26 cellular contexts compared by ENCODE assay signal in genomic region chr2:225471492-225471891, GRCh38.
DNase-seq lines count a peak whose midpoint lies in the region; ATAC-seq and TF ChIP-seq lines count a peak whose summit lies in the region.
"Had no signal": no experiment of that assay in that cellular context is flagged by ENCODE, and none has a peak within 500 bp of the region (broad histone marks: within the 10 kb centered on the region; RNA-seq: fewer than 3 reads in every experiment).

No MANE protein-coding gene starts in this region.

- no peaks in the 10 kb centered on the region for H3K4me1 ChIP-seq in adrenal gland (replicated peaks in 1 of 2)
- H3K4me1 ChIP-seq: gastroesophageal sphincter had no signal

- no peak overlapping the region for H3K4me3 ChIP-seq in adrenal gland
- H3K4me3 ChIP-seq: BLaER1 treated with 17β-estradiol and CSF1 and Interleukin-3, amounts not matched to agents 10 nM and 100 nM; dorsolateral prefrontal cortex; gastroesophageal sphincter; skin epidermis had no signal

- no peaks in the 10 kb centered on the region for H3K9me3 ChIP-seq in adrenal gland (replicated peaks in 1 of 3)
- H3K9me3 ChIP-seq: BLaER1 treated with 17β-estradiol and CSF1 and Interleukin-3, amounts not matched to agents 10 nM and 100 nM; gastroesophageal sphincter had no signal

- peak; percentile 99 for ATAC-seq in left colon
- ATAC-seq: activated T-cell treated with anti-CD3 and anti-CD28 coated beads, Interleukin-2, amount 50 U/mL, for 4 hours; gastroesophageal sphincter; naive thymus-derived CD8-positive, alpha-beta T cell had no signal

- 63 to 75% (median 72%) methylated on average over 2 of the region's 2 CpGs for WGBS in adrenal gland, 4 donors

- intact Hi-C loops in left colon (cut with DNase I, micrococcal nuclease) (no loop called here), adrenal gland (cut with DNase I) (no loop called here)

- no peak overlapping the region for H3K27ac ChIP-seq in adrenal gland
- H3K27ac ChIP-seq: BLaER1 treated with 17β-estradiol and CSF1 and Interleukin-3, amounts not matched to agents 10 nM and 100 nM; brain microvascular endothelial cell; gastroesophageal sphincter; skin epidermis had no signal

- H3K27me3 ChIP-seq in adrenal gland = no peaks in the 10 kb centered on the region
- H3K27me3 ChIP-seq: BLaER1 treated with 17β-estradiol and CSF1 and Interleukin-3, amounts not matched to agents 10 nM and 100 nM; brain microvascular endothelial cell; dorsolateral prefrontal cortex; gastroesophageal sphincter had no signal

- TF ChIP-seq CTCF in adrenal gland (IDR thresholded peaks at IDR 0.05) = no peak

- no peaks in the 10 kb centered on the region for H3K36me3 ChIP-seq in adrenal gland (replicated peaks in 1 of 2)
- H3K36me3 ChIP-seq: BLaER1 treated with 17β-estradiol and CSF1 and Interleukin-3, amounts not matched to agents 10 nM and 100 nM; brain microvascular endothelial cell; gastroesophageal sphincter had no signal

- peak; percentile 79 for DNase-seq in DMS53 (lab: John Stamatoyannopoulos, UW)
- DNase-seq in OCI-M1 (lab: John Stamatoyannopoulos, UW) = peak; percentile 27
- no peak for DNase-seq in left colon
- peak; percentile 52 for DNase-seq in renal cortical epithelial cell (ENCODE audit: low read depth)
- DNase-seq in stimulated activated CD8-positive, alpha-beta memory T cell treated with anti-CD3 and anti-CD28 coated beads, Interleukin-4, amount 100 ng/mL, for 48 hours = no peak
- DNase-seq in adrenal gland = no peak
- DNase-seq in COR-L47 (lab: John Stamatoyannopoulos, UW) = no peak
- DNase-seq in stimulated activated CD4-positive, alpha-beta T cell treated with anti-CD3 and anti-CD28 coated beads, Interleukin-2, amount 100 ng/mL, for 48 hours = no peak
- DNase-seq: activated CD4-positive, alpha-beta T cell treated with anti-CD3 and anti-CD28 coated beads, Interleukin-2, amount 10 ng/mL, durations not matched to agents 7 days and 5 days; activated naive CD4-positive, alpha-beta T cell treated with Interleukin-2 at 50 U/mL for 16 hours; activated T-cell treated with anti-CD3 and anti-CD28 coated beads, Interleukin-2, amount 50 U/mL, for 4 hours; brain microvascular endothelial cell; dorsolateral prefrontal cortex; GOT3; HFFc6; KG1; midbrain; naive thymus-derived CD8-positive, alpha-beta T cell; NCI-H1436; NCI-H446 treated with DMSO at 0.1 percent for 48 hours; nucleus accumbens; SHP77; stimulated activated CD4-positive, alpha-beta T cell treated with anti-CD3 and anti-CD28 coated beads, Interleukin-1b, Interleukin-23, amount 100 ng/mL, for 48 hours had no signal

- TF ChIP-seq POLR2A in adrenal gland (IDR thresholded peaks at IDR 0.05) = no peak

Comparison
In these comparisons a context has a peak if more than half of its experiments do, and no peak if none do; other contexts are left out.
1. DNase-seq: peak in DMS53 (single experiment), OCI-M1 (single experiment) and renal cortical epithelial cell (single experiment); none in left colon (0 of 2), stimulated activated CD8-positive, alpha-beta memory T cell treated with anti-CD3 and anti-CD28 coated beads, Interleukin-4, amount 100 ng/mL, for 48 hours (single experiment), adrenal gland (0 of 7), COR-L47 (single experiment) and stimulated activated CD4-positive, alpha-beta T cell treated with anti-CD3 and anti-CD28 coated beads, Interleukin-2, amount 100 ng/mL, for 48 hours (0 of 2).